1 cellular context compared by ENCODE assay signal in the genomic region with DNA sequence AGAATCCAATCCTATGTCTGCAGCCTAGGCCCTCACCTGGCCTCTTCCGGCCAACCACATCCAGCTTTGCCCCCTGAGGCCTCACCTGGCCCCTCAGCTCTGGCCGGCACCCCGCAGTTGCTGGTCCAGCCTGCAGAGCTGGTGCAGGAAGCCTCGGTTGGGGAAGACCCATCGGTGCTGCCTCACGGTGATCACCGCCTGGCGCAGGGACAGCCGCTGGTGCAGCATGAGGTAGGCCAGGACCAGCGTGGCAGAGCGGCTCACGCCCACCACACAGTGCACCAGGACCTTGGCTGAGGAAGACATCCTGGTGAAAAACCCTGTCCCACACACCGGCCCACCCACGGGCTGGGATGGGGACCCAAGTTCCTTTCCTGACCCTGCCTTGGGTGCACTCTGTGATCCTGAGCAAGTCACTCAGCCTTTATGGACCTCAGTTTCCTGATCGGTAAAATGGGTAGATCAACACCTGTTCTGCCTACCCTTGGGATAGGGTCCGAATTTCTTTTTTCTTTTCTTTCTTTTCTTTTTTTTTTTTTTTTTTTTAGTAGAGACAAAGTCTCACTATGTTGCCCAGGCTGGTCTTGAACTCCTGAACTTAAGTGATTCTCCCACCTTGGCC.
TF ChIP-seq lines count a peak whose summit lies in the region.

No MANE protein-coding gene starts in this region.

TF ChIP-seq in H1, 55 proteins besides CTCF, POLR2A, EP300 and RAD21:
- TF ChIP-seq KDM4A (IDR thresholded peaks at IDR 0.05; ENCODE audit: low read depth, low read length, severe bottlenecking) (peak; percentile 13), SAP30 (IDR thresholded peaks at IDR 0.05; ENCODE audit: insufficient read depth, insufficient replicate concordance, low read length) (no peak), KDM1A (IDR thresholded peaks at IDR 0.05; ENCODE audit: borderline replicate concordance, low read length) (peak; percentile 54; the same call in 1 of the 2 replicates)
